Comparison of ENCODE assay signal across 1 cellular context in the genomic region with DNA sequence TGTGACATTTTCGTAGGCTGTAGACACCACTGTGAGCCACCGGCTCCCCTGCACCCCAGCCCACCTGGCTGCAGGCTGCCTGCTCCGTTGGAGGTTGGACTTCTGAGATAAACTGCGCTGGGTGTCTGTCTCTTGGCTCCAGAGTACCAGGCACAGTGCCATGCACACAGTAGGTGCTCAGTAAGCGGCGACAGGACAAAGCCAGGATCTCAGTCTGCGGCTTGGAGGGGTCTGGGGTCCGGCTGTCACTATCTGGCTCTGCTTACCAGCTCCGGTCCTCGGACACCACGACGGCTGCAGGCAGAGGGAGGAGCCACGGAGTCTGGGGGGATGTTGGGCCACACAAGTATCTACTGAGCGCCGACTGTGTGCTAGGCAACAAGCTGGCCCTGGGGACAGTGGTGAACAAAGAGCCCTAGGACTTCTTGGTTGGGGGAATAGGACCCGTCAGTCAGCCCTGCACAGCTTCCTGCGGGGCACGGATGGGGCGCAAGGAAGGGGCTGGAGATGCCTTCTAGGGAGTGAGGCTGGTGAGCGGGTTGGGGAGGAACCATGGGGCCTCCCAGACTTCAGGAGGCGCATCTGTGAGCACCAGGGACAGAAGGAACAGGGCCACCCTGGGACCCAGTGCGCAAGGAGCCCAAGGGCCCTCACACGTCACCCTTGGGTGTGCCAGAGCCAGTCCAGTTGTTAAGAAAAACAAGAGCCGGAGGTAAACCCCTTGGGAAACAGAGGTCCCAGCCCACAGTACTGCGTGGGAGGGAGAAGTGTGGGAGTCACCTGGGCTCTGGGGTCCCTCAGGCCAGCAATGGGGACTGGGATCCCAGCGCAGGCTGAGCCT.
TF ChIP-seq lines count a peak whose summit lies in the region.

No MANE protein-coding gene starts in this region.

TF ChIP-seq in WTC11, 78 proteins besides CTCF, POLR2A, EP300 and RAD21 (continued from another document):
- TF ChIP-seq, protein P1, sequence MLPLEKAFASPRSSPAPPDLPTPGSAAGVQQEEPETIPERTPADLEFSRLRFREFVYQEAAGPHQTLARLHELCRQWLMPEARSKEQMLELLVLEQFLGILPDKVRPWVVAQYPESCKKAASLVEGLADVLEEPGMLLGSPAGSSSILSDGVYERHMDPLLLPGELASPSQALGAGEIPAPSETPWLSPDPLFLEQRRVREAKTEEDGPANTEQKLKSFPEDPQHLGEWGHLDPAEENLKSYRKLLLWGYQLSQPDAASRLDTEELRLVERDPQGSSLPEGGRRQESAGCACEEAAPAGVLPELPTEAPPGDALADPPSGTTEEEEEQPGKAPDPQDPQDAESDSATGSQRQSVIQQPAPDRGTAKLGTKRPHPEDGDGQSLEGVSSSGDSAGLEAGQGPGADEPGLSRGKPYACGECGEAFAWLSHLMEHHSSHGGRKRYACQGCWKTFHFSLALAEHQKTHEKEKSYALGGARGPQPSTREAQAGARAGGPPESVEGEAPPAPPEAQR (CRISPR knock-in tag; IDR thresholded peaks at IDR 0.05) = no peak
- TF ChIP-seq, protein P2, sequence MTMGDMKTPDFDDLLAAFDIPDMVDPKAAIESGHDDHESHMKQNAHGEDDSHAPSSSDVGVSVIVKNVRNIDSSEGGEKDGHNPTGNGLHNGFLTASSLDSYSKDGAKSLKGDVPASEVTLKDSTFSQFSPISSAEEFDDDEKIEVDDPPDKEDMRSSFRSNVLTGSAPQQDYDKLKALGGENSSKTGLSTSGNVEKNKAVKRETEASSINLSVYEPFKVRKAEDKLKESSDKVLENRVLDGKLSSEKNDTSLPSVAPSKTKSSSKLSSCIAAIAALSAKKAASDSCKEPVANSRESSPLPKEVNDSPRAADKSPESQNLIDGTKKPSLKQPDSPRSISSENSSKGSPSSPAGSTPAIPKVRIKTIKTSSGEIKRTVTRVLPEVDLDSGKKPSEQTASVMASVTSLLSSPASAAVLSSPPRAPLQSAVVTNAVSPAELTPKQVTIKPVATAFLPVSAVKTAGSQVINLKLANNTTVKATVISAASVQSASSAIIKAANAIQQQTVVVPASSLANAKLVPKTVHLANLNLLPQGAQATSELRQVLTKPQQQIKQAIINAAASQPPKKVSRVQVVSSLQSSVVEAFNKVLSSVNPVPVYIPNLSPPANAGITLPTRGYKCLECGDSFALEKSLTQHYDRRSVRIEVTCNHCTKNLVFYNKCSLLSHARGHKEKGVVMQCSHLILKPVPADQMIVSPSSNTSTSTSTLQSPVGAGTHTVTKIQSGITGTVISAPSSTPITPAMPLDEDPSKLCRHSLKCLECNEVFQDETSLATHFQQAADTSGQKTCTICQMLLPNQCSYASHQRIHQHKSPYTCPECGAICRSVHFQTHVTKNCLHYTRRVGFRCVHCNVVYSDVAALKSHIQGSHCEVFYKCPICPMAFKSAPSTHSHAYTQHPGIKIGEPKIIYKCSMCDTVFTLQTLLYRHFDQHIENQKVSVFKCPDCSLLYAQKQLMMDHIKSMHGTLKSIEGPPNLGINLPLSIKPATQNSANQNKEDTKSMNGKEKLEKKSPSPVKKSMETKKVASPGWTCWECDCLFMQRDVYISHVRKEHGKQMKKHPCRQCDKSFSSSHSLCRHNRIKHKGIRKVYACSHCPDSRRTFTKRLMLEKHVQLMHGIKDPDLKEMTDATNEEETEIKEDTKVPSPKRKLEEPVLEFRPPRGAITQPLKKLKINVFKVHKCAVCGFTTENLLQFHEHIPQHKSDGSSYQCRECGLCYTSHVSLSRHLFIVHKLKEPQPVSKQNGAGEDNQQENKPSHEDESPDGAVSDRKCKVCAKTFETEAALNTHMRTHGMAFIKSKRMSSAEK (CRISPR knock-in tag; IDR thresholded peaks at IDR 0.05; ENCODE audit: borderline replicate concordance) = no peak
TF ChIP-seq in WTC11: peak in this region for 0.
